Comparison of ENCODE assay signal across 1 cellular context in the genomic region with DNA sequence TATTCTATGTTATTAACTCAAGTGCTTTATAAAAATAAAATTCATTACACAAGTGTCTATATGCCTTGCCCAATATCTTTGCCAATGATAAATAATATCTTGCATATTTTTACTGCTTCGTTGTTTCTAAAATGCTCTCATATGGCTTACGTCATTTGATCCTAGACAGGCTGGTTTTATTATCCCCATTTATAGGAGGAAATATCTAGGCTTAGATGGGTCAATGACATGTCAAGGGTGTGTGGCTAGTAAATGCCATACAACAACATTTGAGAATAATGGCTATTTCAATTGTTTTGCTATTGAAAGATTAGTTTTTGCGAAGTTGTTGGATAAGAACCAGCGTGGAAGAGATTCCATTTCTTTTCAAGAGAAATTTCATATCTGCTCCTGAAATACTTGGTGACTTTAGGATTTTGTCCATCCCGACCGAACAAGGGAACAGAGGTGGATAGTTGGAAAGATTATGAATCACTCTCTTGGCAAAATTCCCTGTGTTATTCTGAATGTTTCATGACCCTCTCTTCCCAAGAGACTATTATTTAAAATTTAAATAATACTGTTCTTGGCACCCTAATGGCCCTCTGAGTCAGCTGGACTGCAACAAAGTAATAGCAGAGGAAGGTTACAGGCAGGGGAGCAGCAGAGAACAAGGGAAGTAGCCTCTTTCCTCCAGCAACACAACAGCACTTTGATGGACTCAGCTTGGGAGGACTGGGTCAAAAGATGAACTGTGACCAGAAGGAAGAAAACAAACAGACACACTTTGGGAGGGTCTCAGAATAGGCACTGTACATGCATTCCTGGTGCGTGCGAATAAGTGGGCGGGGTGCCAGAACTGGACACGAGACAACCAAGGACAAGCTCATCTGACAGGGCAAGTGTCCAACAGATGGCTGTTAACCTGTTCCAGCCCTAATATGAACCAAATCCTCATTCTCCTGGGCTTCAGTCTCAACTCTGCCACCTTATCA.
TF ChIP-seq lines count a peak whose summit lies in the region.

No MANE protein-coding gene starts in this region.

TF ChIP-seq in HCT116, 20 proteins besides CTCF, POLR2A, EP300 and RAD21 (continued from another document):
- no peak; the same call in 1 of the 2 replicates for TF ChIP-seq CBX3 (IDR thresholded peaks at IDR 0.05; ENCODE audit: low read depth)
- TF ChIP-seq SP1 (IDR thresholded peaks at IDR 0.05; ENCODE audit: low read depth), result peak; percentile 55
- peak; percentile 41; the same call in 1 of the 2 replicates for TF ChIP-seq SRF (IDR thresholded peaks at IDR 0.05; ENCODE audit: low read depth)
- no peak for TF ChIP-seq EGR1 (IDR thresholded peaks at IDR 0.05; ENCODE audit: low read depth)
- TF ChIP-seq SIN3A (IDR thresholded peaks at IDR 0.05; ENCODE audit: low read depth), result peak; percentile 23; the same call in 1 of the 2 replicates
